8 cellular contexts compared by ENCODE assay signal in genomic region chr10:104127411-104127810, GRCh38. TPM values are rescaled to one million over a fixed set of nuclear protein-coding genes. Genes with fewer than 3 reads are reported as not detected.
A peak's percentile ranks its signal among the peaks of the same experiment; 100 is the strongest.
DNase-seq lines count a peak whose midpoint lies in the region; ATAC-seq, FAIRE-seq and TF ChIP-seq lines count a peak whose summit lies in the region.

No MANE protein-coding gene starts in this region.

- H3K79me2 ChIP-seq in OCI-LY3 (ENCODE audit: low read length): no peaks in the 10 kb centered on the region; the same call in 1 of the 2 replicates

- no peaks in the 10 kb centered on the region for H4K20me1 ChIP-seq in OCI-LY3 (ENCODE audit: insufficient read depth, low read length)

- H3K4me2 ChIP-seq in OCI-LY3 (ENCODE audit: low read length): no peak overlapping the region

- no peak overlapping the region for H2AFZ ChIP-seq in OCI-LY3 (ENCODE audit: low read depth, low read length)

- TF ChIP-seq CTCF in 22Rv1 (IDR thresholded peaks at IDR 0.05) (peak; percentile 46), GM10266 (IDR thresholded peaks at IDR 0.05; ENCODE audit: control insufficient read depth, insufficient read depth, low read depth, missing control alignments) (no peak), OCI-LY3 (IDR thresholded peaks at IDR 0.05; ENCODE audit: low read depth, low read length) (peak; percentile 25)

- ATAC-seq in HG03342 (IDR thresholded peaks at IDR 0.05; ENCODE audit: unreplicated experiment) (no peak), HG02981 (IDR thresholded peaks at IDR 0.05; ENCODE audit: unreplicated experiment) (no peak)

- no peaks in the 10 kb centered on the region for H3K9me3 ChIP-seq in OCI-LY3 (ENCODE audit: insufficient read depth, low read length)

- H3K9ac ChIP-seq in OCI-LY3 (ENCODE audit: low read length): no peak overlapping the region

- peaks cover 5% of the 10 kb centered on the region for H3K4me1 ChIP-seq in OCI-LY3 (ENCODE audit: low read length)

- H3K4me3 ChIP-seq in OCI-LY3 (ENCODE audit: low read length): no peak overlapping the region

- no peaks in the 10 kb centered on the region for H3K36me3 ChIP-seq in OCI-LY3 (replicated peaks; ENCODE audit: low read depth, low read length)

- H3K27me3 ChIP-seq in OCI-LY3 (ENCODE audit: low read depth, low read length): no peaks in the 10 kb centered on the region

- no peak overlapping the region for H3K27ac ChIP-seq in 22Rv1
- H3K27ac ChIP-seq in OCI-LY3 (ENCODE audit: low read length): no peak overlapping the region

- DNase-seq in GM10266 (ENCODE audit: extremely low spot score): peak; percentile 10
- peak; percentile 31 for DNase-seq in glomerular visceral epithelial cell (ENCODE audit: extremely low spot score)
- no peak for DNase-seq in SK-N-DZ (ENCODE audit: low spot score)
- DNase-seq in GM19239 (ENCODE audit: insufficient read length, low spot score): no peak

- FAIRE-seq in GM19239 (lab: Jason Lieb, UNC): no peak

RNA-seq across cellular contexts. Expression of gene SFR1, which starts 5.4 kb away (rescaled TPM):
- polyA plus RNA-seq in SK-N-DZ (2014; cell fraction: cytosol; rRNA removed): 13.6 and 14.5 TPM in 2 replicates
- 7.4 and 10.7 TPM in 2 replicates for polyA plus RNA-seq in SK-N-DZ (2014; cell fraction: nucleus; rRNA removed)

RNA-seq across cellular contexts. Expression of gene COL17A1, which starts 41.7 kb away (rescaled TPM):
- not detected in 2 replicates for polyA plus RNA-seq in SK-N-DZ (2014; cell fraction: cytosol; rRNA removed)
- 0.38 and 0.46 TPM in 2 replicates for polyA plus RNA-seq in SK-N-DZ (2014; cell fraction: nucleus; rRNA removed)

Comparison
In these comparisons a context has a peak if more than half of its experiments do, and no peak if none do; other contexts are left out.
1. DNase-seq: peak in GM10266 (single experiment) and glomerular visceral epithelial cell (single experiment); none in SK-N-DZ (single experiment) and GM19239 (single experiment).